ENCODE assay signal across 23 cellular contexts in the genomic region with DNA sequence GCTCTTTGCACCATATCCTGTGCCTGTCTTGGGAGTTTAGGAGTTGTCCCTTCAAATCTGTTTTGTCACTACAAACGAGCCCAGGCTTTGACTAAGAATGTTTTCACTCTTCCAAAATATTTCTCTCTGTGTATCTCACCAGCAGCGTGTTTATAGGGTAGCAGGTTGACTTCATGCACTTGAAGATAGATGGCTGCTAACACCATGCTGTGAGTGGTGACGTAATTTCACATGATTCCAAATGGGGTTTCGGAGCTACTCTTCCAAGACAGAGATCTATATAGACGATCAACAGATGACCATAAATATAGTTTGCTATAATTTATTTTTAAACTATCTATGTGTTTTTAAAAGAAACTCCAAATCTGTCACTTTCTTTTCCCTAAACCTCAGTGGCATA. TPM values are rescaled to one million over a fixed set of nuclear protein-coding genes. Genes with fewer than 3 reads are reported as not detected.
DNase-seq lines count a peak whose midpoint lies in the region; ATAC-seq, FAIRE-seq and TF ChIP-seq lines count a peak whose summit lies in the region.
"Had no signal": no experiment of that assay in that cellular context is flagged by ENCODE, and none has a peak within 500 bp of the region (broad histone marks: within the 10 kb centered on the region; RNA-seq: fewer than 3 reads in every experiment).

No MANE protein-coding gene starts in this region.

- TF ChIP-seq POLR2A in H54 (IDR thresholded peaks at IDR 0.05; ENCODE audit: low read depth, low read length), result no peak

- H3K9ac ChIP-seq in PC-3 (ENCODE audit: low read length), result no peak overlapping the region
- H3K9ac ChIP-seq: BLaER1 had no signal

- no peak for TF ChIP-seq CTCF in WTC11 (IDR thresholded peaks at IDR 0.05)
- no peak for TF ChIP-seq CTCF in PC-3 (conservative IDR thresholded peaks at IDR 0.05; ENCODE audit: low read depth, low read length)

- H3K27ac Mint-ChIP-seq in WTC11, result peak overlapping the region; percentile 58; the same call in 1 of the 2 replicates
- no peak overlapping the region for H3K27ac Mint-ChIP-seq in CD8-positive, alpha-beta memory T cell
- H3K27ac Mint-ChIP-seq: B cell; CD4-positive, CD25-positive, alpha-beta regulatory T cell; CD8-positive, alpha-beta T cell; GM23338 had no signal

- H2AFZ ChIP-seq in PC-3 (ENCODE audit: low read length), result no peak overlapping the region
- H2AFZ ChIP-seq: GM23338 had no signal

- H3K36me3 ChIP-seq in PC-3 (ENCODE audit: low read depth, low read length), result no peaks in the 10 kb centered on the region
- H3K36me3 ChIP-seq in CD8-positive, alpha-beta memory T cell (ENCODE audit: insufficient read depth, low read length), result no peaks in the 10 kb centered on the region
- H3K36me3 ChIP-seq: HAP-1 had no signal

- CTCF ChIA-PET in HEK293T (lab: Yijun Ruan, JAX) (no interaction called here), WTC11 (lab: Charles Lee) (interaction anchor here (1.3 kb wide), 1 partner anchor 8 kb away, joined by 4 read pairs; no protein-coding TSS in a partner anchor), PC-3 (lab: Charles Lee) (no interaction called here)
- CTCF ChIA-PET in CD8-positive, alpha-beta memory T cell (lab: Charles Lee), result no interaction called here

- no peaks in the 10 kb centered on the region for H3K79me2 ChIP-seq in PC-3 (ENCODE audit: low read length)

- peaks cover 46% of the 10 kb centered on the region for H3K4me1 Mint-ChIP-seq in WTC11
- no peaks in the 10 kb centered on the region for H3K4me1 Mint-ChIP-seq in CD8-positive, alpha-beta memory T cell
- H3K4me1 Mint-ChIP-seq: B cell; CD4-positive, CD25-positive, alpha-beta regulatory T cell had no signal

- H4K20me1 ChIP-seq in PC-3 (ENCODE audit: low read length), result no peaks in the 10 kb centered on the region

- no peaks in the 10 kb centered on the region for H3F3A ChIP-seq in PC-3 (ENCODE audit: low read length, unreplicated experiment)

- H3K4me3 Mint-ChIP-seq in WTC11, result no peak overlapping the region
- H3K4me3 Mint-ChIP-seq in CD8-positive, alpha-beta memory T cell, result no peak overlapping the region
- H3K4me3 Mint-ChIP-seq: B cell; CD4-positive, CD25-positive, alpha-beta regulatory T cell; CD8-positive, alpha-beta T cell; GM23338 had no signal

- H3K4me3 ChIP-seq in PC-3 (ENCODE audit: low read length), result no peak overlapping the region
- no peak overlapping the region for H3K4me3 ChIP-seq in CD8-positive, alpha-beta memory T cell (ENCODE audit: low read length)
- H3K4me3 ChIP-seq: BLaER1, GM23338, HAP-1 had no signal

- ATAC-seq in WTC11 (no peak), PC-3 (no peak)
- ATAC-seq: CD8-positive, alpha-beta T cell; GM23338 had no signal

- no peak overlapping the region for H3K27ac ChIP-seq in PC-3 (ENCODE audit: low read length)
- no peak overlapping the region for H3K27ac ChIP-seq in CD8-positive, alpha-beta memory T cell (ENCODE audit: low read depth, low read length)
- H3K27ac ChIP-seq: 22Rv1, BLaER1, C4-2B had no signal

- no peaks in the 10 kb centered on the region for H3K9me3 Mint-ChIP-seq in WTC11
- no peaks in the 10 kb centered on the region for H3K9me3 Mint-ChIP-seq in CD8-positive, alpha-beta memory T cell
- H3K9me3 Mint-ChIP-seq: CD8-positive, alpha-beta T cell; GM23338 had no signal

- DNase-seq in NCI-H524 (lab: John Stamatoyannopoulos, UW) (peak; percentile 0 to 7), NCI-H524 treated with DMSO at 0.1 percent for 48 hours (lab: John Stamatoyannopoulos, UW) (no peak), HEK293T (ENCODE audit: extremely low spot score) (peak; percentile 24), WTC11 (ENCODE audit: low spot score) (no peak), H54 (ENCODE audit: insufficient read length, low spot score) (no peak), PC-3 (no peak)
- no peak for DNase-seq in CD8-positive, alpha-beta memory T cell
- DNase-seq: CD4-positive, CD25-positive, alpha-beta regulatory T cell; CD8-positive, alpha-beta T cell; DMS 273 treated with DMSO at 0.1 percent for 48 hours; DMS79; GF-D8 had no signal

- no peaks in the 10 kb centered on the region for H3K36me3 Mint-ChIP-seq in WTC11
- H3K36me3 Mint-ChIP-seq in CD8-positive, alpha-beta memory T cell, result no peaks in the 10 kb centered on the region
- H3K36me3 Mint-ChIP-seq: CD4-positive, CD25-positive, alpha-beta regulatory T cell; CD8-positive, alpha-beta T cell had no signal

- no peaks in the 10 kb centered on the region for H3K9me2 ChIP-seq in PC-3 (replicated peaks; ENCODE audit: low read length)

- no peaks in the 10 kb centered on the region for H3K9me3 ChIP-seq in PC-3 (ENCODE audit: low read length)
- no peaks in the 10 kb centered on the region for H3K9me3 ChIP-seq in CD8-positive, alpha-beta memory T cell (ENCODE audit: low read length)
- H3K9me3 ChIP-seq: BLaER1, HAP-1 had no signal

- no peaks in the 10 kb centered on the region for H3K27me3 ChIP-seq in PC-3 (ENCODE audit: low read length)
- no peaks in the 10 kb centered on the region for H3K27me3 ChIP-seq in CD8-positive, alpha-beta memory T cell (ENCODE audit: insufficient read depth, low read length, poor library complexity, severe bottlenecking)
- H3K27me3 ChIP-seq: BLaER1 had no signal

- no peaks in the 10 kb centered on the region for H3K27me3 Mint-ChIP-seq in WTC11 (ENCODE audit: low read depth)
- no peaks in the 10 kb centered on the region for H3K27me3 Mint-ChIP-seq in CD8-positive, alpha-beta memory T cell
- H3K27me3 Mint-ChIP-seq: CD4-positive, CD25-positive, alpha-beta regulatory T cell had no signal

- no peaks in the 10 kb centered on the region for H3K4me1 ChIP-seq in PC-3 (ENCODE audit: insufficient read depth, low read length)
- H3K4me1 ChIP-seq in CD8-positive, alpha-beta memory T cell (ENCODE audit: insufficient read depth, low read length), result no peaks in the 10 kb centered on the region

- POLR2A ChIA-PET in HEK293T (lab: Yijun Ruan, JAX) (no interaction called here), WTC11 (lab: Charles Lee) (no interaction called here), PC-3 (lab: Charles Lee; ENCODE audit: unreplicated experiment) (no interaction called here)
- POLR2A ChIA-PET in CD8-positive, alpha-beta memory T cell (lab: Charles Lee), result no interaction called here

- intact Hi-C loops in PC-3 (cut with micrococcal nuclease), result no loop called here

- no peak for FAIRE-seq in H54 (lab: Jason Lieb, UNC)
- FAIRE-seq: A204.1, GM12891, GM18507 had no signal

- no peak overlapping the region for H3K4me2 ChIP-seq in PC-3 (ENCODE audit: low read length)
- H3K4me2 ChIP-seq: BLaER1, GM23338 had no signal

- no TSS peak for BruUV-seq in PC-3 (replicated peaks; lab: Mats Ljungman, UMichigan)

TF ChIP-seq in HEK293T, 16 proteins besides CTCF, POLR2A, EP300 and RAD21:
- TF ChIP-seq L3MBTL2 (conservative IDR thresholded peaks at IDR 0.05), result peak; percentile 60
- TF ChIP-seq, protein P1, sequence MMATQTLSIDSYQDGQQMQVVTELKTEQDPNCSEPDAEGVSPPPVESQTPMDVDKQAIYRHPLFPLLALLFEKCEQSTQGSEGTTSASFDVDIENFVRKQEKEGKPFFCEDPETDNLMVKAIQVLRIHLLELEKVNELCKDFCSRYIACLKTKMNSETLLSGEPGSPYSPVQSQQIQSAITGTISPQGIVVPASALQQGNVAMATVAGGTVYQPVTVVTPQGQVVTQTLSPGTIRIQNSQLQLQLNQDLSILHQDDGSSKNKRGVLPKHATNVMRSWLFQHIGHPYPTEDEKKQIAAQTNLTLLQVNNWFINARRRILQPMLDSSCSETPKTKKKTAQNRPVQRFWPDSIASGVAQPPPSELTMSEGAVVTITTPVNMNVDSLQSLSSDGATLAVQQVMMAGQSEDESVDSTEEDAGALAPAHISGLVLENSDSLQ (IDR thresholded peaks at IDR 0.05), result no peak

TF ChIP-seq in WTC11, 78 proteins besides CTCF, POLR2A, EP300 and RAD21 (continues in another document):
- TF ChIP-seq ZNF416 (CRISPR knock-in tag; IDR thresholded peaks at IDR 0.05) (no peak), PRRX2 (CRISPR knock-in tag; IDR thresholded peaks at IDR 0.05) (no peak), OVOL2 (CRISPR knock-in tag; IDR thresholded peaks at IDR 0.05; ENCODE audit: borderline replicate concordance) (no peak)
- TF ChIP-seq, protein P2, sequence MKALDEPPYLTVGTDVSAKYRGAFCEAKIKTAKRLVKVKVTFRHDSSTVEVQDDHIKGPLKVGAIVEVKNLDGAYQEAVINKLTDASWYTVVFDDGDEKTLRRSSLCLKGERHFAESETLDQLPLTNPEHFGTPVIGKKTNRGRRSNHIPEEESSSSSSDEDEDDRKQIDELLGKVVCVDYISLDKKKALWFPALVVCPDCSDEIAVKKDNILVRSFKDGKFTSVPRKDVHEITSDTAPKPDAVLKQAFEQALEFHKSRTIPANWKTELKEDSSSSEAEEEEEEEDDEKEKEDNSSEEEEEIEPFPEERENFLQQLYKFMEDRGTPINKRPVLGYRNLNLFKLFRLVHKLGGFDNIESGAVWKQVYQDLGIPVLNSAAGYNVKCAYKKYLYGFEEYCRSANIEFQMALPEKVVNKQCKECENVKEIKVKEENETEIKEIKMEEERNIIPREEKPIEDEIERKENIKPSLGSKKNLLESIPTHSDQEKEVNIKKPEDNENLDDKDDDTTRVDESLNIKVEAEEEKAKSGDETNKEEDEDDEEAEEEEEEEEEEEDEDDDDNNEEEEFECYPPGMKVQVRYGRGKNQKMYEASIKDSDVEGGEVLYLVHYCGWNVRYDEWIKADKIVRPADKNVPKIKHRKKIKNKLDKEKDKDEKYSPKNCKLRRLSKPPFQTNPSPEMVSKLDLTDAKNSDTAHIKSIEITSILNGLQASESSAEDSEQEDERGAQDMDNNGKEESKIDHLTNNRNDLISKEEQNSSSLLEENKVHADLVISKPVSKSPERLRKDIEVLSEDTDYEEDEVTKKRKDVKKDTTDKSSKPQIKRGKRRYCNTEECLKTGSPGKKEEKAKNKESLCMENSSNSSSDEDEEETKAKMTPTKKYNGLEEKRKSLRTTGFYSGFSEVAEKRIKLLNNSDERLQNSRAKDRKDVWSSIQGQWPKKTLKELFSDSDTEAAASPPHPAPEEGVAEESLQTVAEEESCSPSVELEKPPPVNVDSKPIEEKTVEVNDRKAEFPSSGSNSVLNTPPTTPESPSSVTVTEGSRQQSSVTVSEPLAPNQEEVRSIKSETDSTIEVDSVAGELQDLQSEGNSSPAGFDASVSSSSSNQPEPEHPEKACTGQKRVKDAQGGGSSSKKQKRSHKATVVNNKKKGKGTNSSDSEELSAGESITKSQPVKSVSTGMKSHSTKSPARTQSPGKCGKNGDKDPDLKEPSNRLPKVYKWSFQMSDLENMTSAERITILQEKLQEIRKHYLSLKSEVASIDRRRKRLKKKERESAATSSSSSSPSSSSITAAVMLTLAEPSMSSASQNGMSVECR (CRISPR knock-in tag; IDR thresholded peaks at IDR 0.05; ENCODE audit: borderline replicate concordance), result no peak

RNA-seq across cellular contexts. Expression of a gene that starts 30.6 kb away (rescaled TPM):
- 4.1 to 8.7 TPM (median 4.5 TPM) in 3 replicates for total RNA-seq in WTC11 (2021)
- 0.06 TPM in 1 of 2 replicates, not detected in the other for total RNA-seq in PC-3 (2014; rRNA removed)
- not detected for total RNA-seq in CD8-positive, alpha-beta memory T cell
- polyA plus RNA-seq in CD8-positive, alpha-beta memory T cell, result 0.05 TPM
- total RNA-seq: B cell; CD4-positive, CD25-positive, alpha-beta regulatory T cell; CD8-positive, alpha-beta T cell; G401 had no signal
- polyA plus RNA-seq: AG04450; CD4-positive, CD25-positive, alpha-beta regulatory T cell had no signal

Comparison
In these comparisons a context has a peak if more than half of its experiments do, and no peak if none do; other contexts are left out.
1. DNase-seq: peak in NCI-H524 (2 of 2) and HEK293T (single experiment); none in NCI-H524 treated with DMSO at 0.1 percent for 48 hours (single experiment), WTC11 (single experiment), H54 (single experiment), PC-3 (single experiment) and CD8-positive, alpha-beta memory T cell (0 of 5).